ENCODE assay signal across 1 cellular context in genomic region chr11:76189682-76190081, GRCh38.
TF ChIP-seq lines count a peak whose summit lies in the region.

No MANE protein-coding gene starts in this region.

TF ChIP-seq in WTC11, 78 proteins besides CTCF, POLR2A, EP300 and RAD21 (continued from another document):
- TF ChIP-seq ZNF281 (CRISPR knock-in tag; IDR thresholded peaks at IDR 0.05) (no peak), ZNF317 (CRISPR knock-in tag; IDR thresholded peaks at IDR 0.05; ENCODE audit: borderline replicate concordance, low read depth) (no peak)
